ENCODE assay signal across 29 cellular contexts in genomic region chr16:48292452-48292851, GRCh38.
DNase-seq lines count a peak whose midpoint lies in the region; ATAC-seq and TF ChIP-seq lines count a peak whose summit lies in the region.
"Had no signal": no experiment of that assay in that cellular context is flagged by ENCODE, and none has a peak within 500 bp of the region (broad histone marks: within the 10 kb centered on the region; RNA-seq: fewer than 3 reads in every experiment).

No MANE protein-coding gene starts in this region.

- peak overlapping the region; percentile 44 for H3K27ac Mint-ChIP-seq in nephron progenitor cell
- H3K27ac Mint-ChIP-seq: activated CD4-positive, alpha-beta memory T cell treated with anti-CD3 and anti-CD28 coated beads, Interleukin-2, amount 10 ng/mL, durations not matched to agents 7 days and 5 days; activated T-helper 17 cell treated with anti-CD3 and anti-CD28 coated beads, Interleukin-2, amount 50 U/mL, for 72 hours had no signal

- peak; percentile 5 for DNase-seq in DMS53 treated with DMSO at 0.1 percent for 48 hours (lab: John Stamatoyannopoulos, UW; ENCODE audit: unreplicated experiment)
- peak; percentile 38 for DNase-seq in NCI-H69 (lab: John Stamatoyannopoulos, UW)
- no peak for DNase-seq in caudate nucleus (lab: John Stamatoyannopoulos, UW)
- DNase-seq in nephron progenitor cell = no peak
- no peak for DNase-seq in activated CD4-positive, alpha-beta T cell treated with anti-CD3 and anti-CD28 coated beads, Interleukin-2, amount 50 U/mL, for 1 hour
- DNase-seq: activated CD4-positive, alpha-beta memory T cell treated with anti-CD3 and anti-CD28 coated beads, Interleukin-2, amount 10 ng/mL, durations not matched to agents 7 days and 5 days; activated CD4-positive, alpha-beta T cell treated with anti-CD3 and anti-CD28 coated beads for 1 hour; activated CD8-positive, alpha-beta memory T cell treated with anti-CD3 and anti-CD28 coated beads, Interleukin-2, amount 50 U/mL, for 48 hours; activated naive CD4-positive, alpha-beta T cell treated with anti-CD3 and anti-CD28 coated beads, Interleukin-2, amount 50 U/mL, for 16 hours; amniotic stem cell; DMS79; glutamatergic neuron; left lung; NCI-H1048; NCI-H1694; NCI-H2171; NCI-H524; posterior cingulate gyrus; Right ventricle myocardium superior; sigmoid colon; stimulated activated CD4-positive, alpha-beta T cell treated with anti-CD3 and anti-CD28 coated beads, Interleukin-12 subunit alpha, Interleukin-12 subunit beta, amount 100 ng/mL, for 4 hours; stimulated activated CD4-positive, alpha-beta T cell treated with anti-CD3 and anti-CD28 coated beads, Interleukin-2, amount 100 ng/mL, for 48 hours; tibial artery had no signal

- peaks cover 92% of the 10 kb centered on the region for H3K36me3 Mint-ChIP-seq in nephron progenitor cell (ENCODE audit: low read depth)

- H3K4me3 Mint-ChIP-seq in nephron progenitor cell = no peak overlapping the region
- H3K4me3 Mint-ChIP-seq: activated CD4-positive, alpha-beta memory T cell treated with anti-CD3 and anti-CD28 coated beads, Interleukin-2, amount 10 ng/mL, durations not matched to agents 7 days and 5 days; activated T-helper 17 cell treated with anti-CD3 and anti-CD28 coated beads, Interleukin-2, amount 50 U/mL, for 72 hours had no signal

- H3K9me3 Mint-ChIP-seq in nephron progenitor cell = peaks cover 11% of the 10 kb centered on the region
- H3K9me3 Mint-ChIP-seq: activated CD4-positive, alpha-beta memory T cell treated with anti-CD3 and anti-CD28 coated beads, Interleukin-2, amount 10 ng/mL, durations not matched to agents 7 days and 5 days; activated T-helper 17 cell treated with anti-CD3 and anti-CD28 coated beads, Interleukin-2, amount 50 U/mL, for 72 hours had no signal

- peak overlapping the region; percentile 39 for H3K27ac ChIP-seq in caudate nucleus (ENCODE audit: low read depth, low read length)
- H3K27ac ChIP-seq: BLaER1, left lung, sigmoid colon, tibial artery, vagina had no signal

- no peak for ATAC-seq in HG02588 (IDR thresholded peaks at IDR 0.05; ENCODE audit: unreplicated experiment)
- ATAC-seq in HG02852 (IDR thresholded peaks at IDR 0.05; ENCODE audit: unreplicated experiment) = no peak
- ATAC-seq: activated T-helper 17 cell treated with anti-CD3 and anti-CD28 coated beads, Interleukin-2, amount 50 U/mL, for 72 hours; HCT116; left lung had no signal

- TF ChIP-seq CTCF in nephron progenitor cell (IDR thresholded peaks at IDR 0.05) = no peak

- no peaks in the 10 kb centered on the region for H3K27me3 Mint-ChIP-seq in nephron progenitor cell (ENCODE audit: low read depth, poor library complexity)
- H3K27me3 Mint-ChIP-seq: activated CD4-positive, alpha-beta memory T cell treated with anti-CD3 and anti-CD28 coated beads, Interleukin-2, amount 10 ng/mL, durations not matched to agents 7 days and 5 days; activated T-helper 17 cell treated with anti-CD3 and anti-CD28 coated beads, Interleukin-2, amount 50 U/mL, for 72 hours had no signal

- H3K4me1 Mint-ChIP-seq in nephron progenitor cell = peaks cover 14% of the 10 kb centered on the region

Comparison
In these comparisons a context has a peak if more than half of its experiments do, and no peak if none do; other contexts are left out.
1. DNase-seq: peak in DMS53 treated with DMSO at 0.1 percent for 48 hours (single experiment) and NCI-H69 (single experiment); none in caudate nucleus (0 of 61), nephron progenitor cell (single experiment) and activated CD4-positive, alpha-beta T cell treated with anti-CD3 and anti-CD28 coated beads, Interleukin-2, amount 50 U/mL, for 1 hour (single experiment).